14 cellular contexts compared by ENCODE assay signal in the genomic region with DNA sequence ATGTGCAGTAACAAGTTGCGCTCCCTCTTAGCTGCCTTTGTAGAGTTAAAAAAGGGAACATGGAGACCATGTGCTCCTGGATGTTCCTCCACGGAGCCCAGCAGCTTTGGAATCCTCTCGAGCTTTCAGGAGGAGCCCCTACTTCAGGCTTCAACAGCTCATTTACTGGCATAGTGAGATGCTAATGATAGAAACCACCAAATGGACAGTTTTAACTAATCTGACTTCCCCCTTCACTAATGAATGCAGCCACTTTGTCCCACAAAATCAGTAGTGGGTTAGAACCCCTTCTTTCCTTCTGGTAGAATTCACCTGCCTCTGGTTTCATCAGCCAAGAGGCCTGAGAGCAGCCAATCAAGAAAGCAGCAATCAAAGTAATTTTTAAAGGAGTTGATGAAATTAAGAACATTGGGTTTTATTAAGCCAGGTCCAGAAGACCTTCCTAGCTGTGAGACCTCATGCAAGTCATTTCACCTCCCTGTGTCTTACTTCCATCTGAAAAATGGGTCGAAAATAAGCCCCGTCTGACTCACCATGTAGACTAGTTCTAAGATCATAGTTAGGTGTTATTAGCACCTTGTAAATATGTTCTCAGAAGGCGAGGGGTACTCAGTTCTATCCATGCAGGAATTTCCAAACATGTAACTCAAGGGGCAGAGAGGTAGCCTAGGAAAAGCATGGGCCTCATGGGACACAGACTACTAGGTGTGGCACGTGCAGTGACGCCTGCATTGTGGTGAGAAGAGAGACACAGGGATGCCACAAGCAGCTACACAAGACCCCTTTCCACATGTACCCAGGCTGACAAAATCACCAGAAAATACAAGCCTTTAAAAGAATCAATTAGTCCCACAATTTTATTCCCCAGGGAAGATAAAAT.
DNase-seq lines count a peak whose midpoint lies in the region; ATAC-seq lines count a peak whose summit lies in the region.
"Had no signal": no experiment of that assay in that cellular context is flagged by ENCODE, and none has a peak within 500 bp of the region (broad histone marks: within the 10 kb centered on the region; RNA-seq: fewer than 3 reads in every experiment).

No MANE protein-coding gene starts in this region.

- peak; percentile 10 for DNase-seq in stimulated activated CD4-positive, alpha-beta T cell treated with anti-CD3 and anti-CD28 coated beads, Interleukin-4, amount 100 ng/mL, for 1 hour
- no peak for DNase-seq in stimulated activated CD4-positive, alpha-beta T cell treated with anti-CD3 and anti-CD28 coated beads, Interleukin-2, amount 100 ng/mL, for 48 hours
- peak in 5 of 34 experiments; percentile 8 to 24 (median 20) for DNase-seq in T-cell
- DNase-seq in activated naive CD8-positive, alpha-beta T cell treated with anti-CD3 and anti-CD28 coated beads for 36 hours = no peak
- no peak for DNase-seq in kidney tubule cell (ENCODE audit: low spot score)
- DNase-seq in left ventricle myocardium superior = no peak
- DNase-seq: activated effector memory CD4-positive, alpha-beta T cell treated with anti-CD3 and anti-CD28 coated beads, Interleukin-2, amount 50 U/mL, for 16 hours; caudate nucleus; midbrain; NCI-H2081 treated with DMSO at 0.1 percent for 48 hours; NCI-H82 had no signal

- H3K4me1 Mint-ChIP-seq in T-cell = peaks cover 39 to 56% (median 52%) of the 10 kb centered on the region in 3 donors
- H3K4me1 Mint-ChIP-seq in activated naive CD8-positive, alpha-beta T cell treated with anti-CD3 and anti-CD28 coated beads for 36 hours = peaks cover 43% of the 10 kb centered on the region

- intact Hi-C loops in left ventricle myocardium superior (cut with micrococcal nuclease) = no loop called here

- no peaks in the 10 kb centered on the region for H3K27me3 Mint-ChIP-seq in T-cell
- H3K27me3 Mint-ChIP-seq in activated naive CD8-positive, alpha-beta T cell treated with anti-CD3 and anti-CD28 coated beads for 36 hours = no peaks in the 10 kb centered on the region

- H3K27ac Mint-ChIP-seq in T-cell = peak overlapping the region; percentile 92 to 96
- H3K27ac Mint-ChIP-seq in activated naive CD8-positive, alpha-beta T cell treated with anti-CD3 and anti-CD28 coated beads for 36 hours = peak overlapping the region; percentile 77

- POLR2A ChIA-PET in T-cell (lab: Charles Lee) = no interaction called here

- H3K36me3 ChIP-seq in thymus (ENCODE audit: control insufficient read depth, insufficient read depth) = no peaks in the 10 kb centered on the region

- H3K4me3 ChIP-seq in thymus (ENCODE audit: low read length) = no peak overlapping the region

- 84% methylated on average over 8 of the region's 8 CpGs for WGBS in thymus

- peak overlapping the region; percentile 46 for H3K27ac ChIP-seq in thymus (ENCODE audit: low read depth)
- H3K27ac ChIP-seq: parathyroid adenoma had no signal

- H3K4me1 ChIP-seq in thymus (ENCODE audit: control insufficient read depth, insufficient read depth, low read length) = peaks cover 58% of the 10 kb centered on the region
- H3K4me1 ChIP-seq: parathyroid adenoma had no signal

- no peaks in the 10 kb centered on the region for H3K27me3 ChIP-seq in thymus (ENCODE audit: control insufficient read depth, insufficient read depth)

- H3K36me3 Mint-ChIP-seq in T-cell = no peaks in the 10 kb centered on the region
- peaks cover 9% of the 10 kb centered on the region for H3K36me3 Mint-ChIP-seq in activated naive CD8-positive, alpha-beta T cell treated with anti-CD3 and anti-CD28 coated beads for 36 hours

- peak overlapping the region; percentile 67 to 71 (median 68) for H3K4me3 Mint-ChIP-seq in T-cell
- peak overlapping the region; percentile 63 for H3K4me3 Mint-ChIP-seq in activated naive CD8-positive, alpha-beta T cell treated with anti-CD3 and anti-CD28 coated beads for 36 hours

- ATAC-seq in T-cell (replicated peaks in 1 of 4) (peak; percentile 25 to 60 (median 39)), left ventricle myocardium superior (no peak), GM21825 (IDR thresholded peaks at IDR 0.05; ENCODE audit: unreplicated experiment) (no peak)

- peaks cover 0 to 4% (median 0%) of the 10 kb centered on the region in 3 donors for H3K9me3 Mint-ChIP-seq in T-cell
- peaks cover 7% of the 10 kb centered on the region for H3K9me3 Mint-ChIP-seq in activated naive CD8-positive, alpha-beta T cell treated with anti-CD3 and anti-CD28 coated beads for 36 hours

- CTCF ChIA-PET in T-cell (lab: Charles Lee) = interaction anchor here in 1 of 2 donors (1.0 to 1.5 kb wide), 4 partner anchors 26 to 231 kb away, joined by 3 to 8 read pairs (median 6); partner anchors contain the start of gene BCL6

- H3K9me3 ChIP-seq in thymus (ENCODE audit: control insufficient read depth) = no peaks in the 10 kb centered on the region

Comparison
In these comparisons a context has a peak if more than half of its experiments do, and no peak if none do; other contexts are left out.
1. ATAC-seq: peak in T-cell (4 of 4); none in left ventricle myocardium superior (single experiment) and GM21825 (single experiment).